In genomic region chr10:121900443-121901174, GRCh38 we compare ENCODE assay signal across 8 cellular contexts. TPM values are rescaled to one million over a fixed set of nuclear protein-coding genes. Genes with fewer than 3 reads are reported as not detected.
DNase-seq lines count a peak whose midpoint lies in the region; ATAC-seq and TF ChIP-seq lines count a peak whose summit lies in the region.

No MANE protein-coding gene starts in this region.

- peak; percentile 68 for TF ChIP-seq CTCF in mammary epithelial cell (conservative IDR thresholded peaks at IDR 0.05 in 1 of 2, IDR thresholded peaks at IDR 0.05 in 1 of 2; ENCODE audit: extremely low read depth in 1 of 2, insufficient read depth in 1 of 2, low read depth in 1 of 2, low read length in 2 of 2)
- peak; percentile 62 to 67 for TF ChIP-seq CTCF in tibial artery (IDR thresholded peaks at IDR 0.05)

- H3K4me1 ChIP-seq in mammary epithelial cell (ENCODE audit: insufficient read depth, low read length) = no peaks in the 10 kb centered on the region
- H3K4me1 ChIP-seq in tibial artery = no peaks in the 10 kb centered on the region

- H3K9me3 ChIP-seq in mammary epithelial cell (replicated peaks; ENCODE audit: insufficient read depth, low read length) = no peaks in the 10 kb centered on the region
- H3K9me3 ChIP-seq in tibial artery = no peaks in the 10 kb centered on the region

- WGBS in mammary epithelial cell (ENCODE audit: low coverage, missing lambda C conversion rate) = 51% methylated on average over 10 of the region's 10 CpGs

- DNase-seq in CMK (ENCODE audit: low read depth) = peak; percentile 17
- peak; percentile 2 for DNase-seq in NCI-H774 (lab: John Stamatoyannopoulos, UW)
- peak; percentile 45 for DNase-seq in mammary epithelial cell
- peak; percentile 62 for DNase-seq in kidney tubule cell (ENCODE audit: low spot score)
- no peak for DNase-seq in tibial artery
- DNase-seq in effector CD8-positive, alpha-beta T cell (lab: John Stamatoyannopoulos, UW) = no peak

- H4K20me1 ChIP-seq in mammary epithelial cell (ENCODE audit: insufficient read depth, low read length) = no peaks in the 10 kb centered on the region

- no peak overlapping the region for H3K9ac ChIP-seq in mammary epithelial cell (ENCODE audit: insufficient read depth, low read length)

- no peak overlapping the region for H3K4me2 ChIP-seq in mammary epithelial cell (ENCODE audit: insufficient read depth, low read depth, low read length)

- in situ Hi-C loops in mammary epithelial cell (cut with MboI; ENCODE audit: low sequenced_read_pairs in 2 of 2) = no loop called here

- H3K4me3 ChIP-seq in mammary epithelial cell (replicated peaks in 1 of 3; ENCODE audit: insufficient read depth in 1 of 3, low read depth in 2 of 3, low read length in 3 of 3) (no peak overlapping the region), tibial artery (no peak overlapping the region)

- no peak overlapping the region for H2AFZ ChIP-seq in mammary epithelial cell (ENCODE audit: low read depth, low read length)

- H3K36me3 ChIP-seq in mammary epithelial cell (ENCODE audit: insufficient read depth, low read length) = no peaks in the 10 kb centered on the region
- peaks cover 5 to 40% (median 15%) of the 10 kb centered on the region in 3 donors for H3K36me3 ChIP-seq in tibial artery

- H3K79me2 ChIP-seq in mammary epithelial cell (ENCODE audit: insufficient read depth, low read length) = peaks cover under 1% of the 10 kb centered on the region

- no peak overlapping the region for H3K27ac ChIP-seq in mammary epithelial cell (ENCODE audit: insufficient read depth, low read depth, low read length)
- H3K27ac ChIP-seq in tibial artery = no peak overlapping the region

- CTCF ChIA-PET in mammary epithelial cell (lab: Charles Lee; ENCODE audit: low non-redundant PET) = interaction anchor here (0.6 to 0.7 kb wide), 4 partner anchors 39 to 955 kb away, joined by 3 to 5 read pairs (median 3); no protein-coding TSS in a partner anchor

- ATAC-seq in GM19035 (IDR thresholded peaks at IDR 0.05; ENCODE audit: unreplicated experiment) = peak; percentile 82
- ATAC-seq in HG03571 (IDR thresholded peaks at IDR 0.05; ENCODE audit: unreplicated experiment) = peak; percentile 74

- H3K27me3 ChIP-seq in mammary epithelial cell (ENCODE audit: insufficient read depth, low read length) (no peaks in the 10 kb centered on the region), tibial artery (no peaks in the 10 kb centered on the region)

- intact Hi-C loops in mammary epithelial cell (cut with micrococcal nuclease) (loop anchor here (1.0 to 5.0 kb wide), 2 partner anchors 288 to 957 kb away; no protein-coding TSS in a partner anchor), tibial artery (cut with DNase I; ENCODE audit: low total_unique reads) (loop anchor here (5.0 kb wide), 1 partner anchor 958 kb away; no protein-coding TSS in a partner anchor)

- dilution Hi-C loops in mammary epithelial cell (cut with HindIII; ENCODE audit: low sequenced_read_pairs) = no loop called here

- BruUV-seq in mammary epithelial cell (replicated peaks; lab: Mats Ljungman, UMichigan) = no TSS peak

RNA-seq across cellular contexts. Expression of gene ATE1, which starts 27.2 kb away (rescaled TPM):
- 10 to 100 TPM; 22.0 to 23.9 TPM for total RNA-seq in mammary epithelial cell
- polyA plus RNA-seq in mammary epithelial cell = 7.5 TPM
- polyA minus RNA-seq in mammary epithelial cell = 24.3 TPM

Comparison
In these comparisons a context has a peak if more than half of its experiments do, and no peak if none do; other contexts are left out.
1. DNase-seq: peak in CMK (single experiment), NCI-H774 (single experiment), mammary epithelial cell (single experiment) and kidney tubule cell (single experiment); none in tibial artery (0 of 2) and effector CD8-positive, alpha-beta T cell (single experiment).